Comparison of ENCODE assay signal across 26 cellular contexts in the genomic region with DNA sequence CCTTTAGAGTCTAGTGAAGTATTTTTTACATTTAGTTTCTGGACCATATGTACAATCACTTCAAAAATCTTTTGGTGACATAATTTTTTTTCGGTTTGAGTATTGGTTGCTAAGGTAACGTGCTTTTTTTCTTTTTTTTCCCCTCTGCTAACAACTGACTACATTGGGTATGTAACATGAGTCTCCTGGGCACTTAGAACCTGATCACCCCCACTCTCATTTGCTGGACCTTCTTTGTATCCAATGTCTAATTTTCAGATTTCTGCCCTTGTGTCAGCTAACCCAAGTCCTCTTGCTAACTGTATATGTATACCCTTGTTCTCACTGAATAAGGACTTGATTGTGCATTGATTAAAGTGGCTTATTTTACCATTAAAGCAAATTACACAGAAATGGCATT.
"Had no signal": no experiment of that assay in that cellular context is flagged by ENCODE, and none has a peak within 500 bp of the region (broad histone marks: within the 10 kb centered on the region; RNA-seq: fewer than 3 reads in every experiment).

No MANE protein-coding gene starts in this region.

- H3K27me3 ChIP-seq: ascending aorta, breast epithelium, Peyer's patch, SJSA1 had no signal

- H3K4me1 ChIP-seq: ascending aorta, breast epithelium, Peyer's patch, SJSA1 had no signal

- H3K36me3 ChIP-seq: ascending aorta, breast epithelium, Peyer's patch, SJSA1 had no signal

- ATAC-seq: activated CD8-positive, alpha-beta T cell treated with anti-CD3 and anti-CD28 coated beads, Interleukin-2, amount 10 ng/mL, durations not matched to agents 7 days and 5 days; PC-3 had no signal

- DNase-seq: activated CD4-positive, alpha-beta T cell treated with anti-CD3 and anti-CD28 coated beads, Interleukin-2, amount 10 ng/mL, durations not matched to agents 7 days and 5 days; activated CD4-positive, alpha-beta T cell treated with anti-CD3 and anti-CD28 coated beads, Interleukin-2, amount 50 U/mL, for 48 hours; activated CD8-positive, alpha-beta T cell treated with anti-CD3 and anti-CD28 coated beads, Interleukin-2, amount 10 ng/mL, durations not matched to agents 7 days and 5 days; activated gamma-delta T cell; activated naive CD4-positive, alpha-beta T cell treated with Interleukin-2 at 50 U/mL for 16 hours; activated naive CD8-positive, alpha-beta T cell treated with anti-CD3 and anti-CD28 coated beads, Interleukin-2, amount 10 ng/mL, durations not matched to agents 7 days and 5 days; activated T-cell treated with anti-CD3 and anti-CD28 coated beads, Interleukin-2, amount 50 U/mL, for 24 hours; amygdala; Kasumi-1; KG1; MM.1S; MV-4-11; NCI-H1092; NCI-H1436 treated with DMSO at 0.1 percent for 48 hours; NCI-H2029; NCI-H2107; NCI-H510A; NCI-H774; PC-3; Peyer's patch; RPMI8226; SHP77 treated with DMSO at 0.1 percent for 48 hours; SK-N-SH had no signal

- H3K27ac ChIP-seq: ascending aorta, breast epithelium, Peyer's patch, SJSA1 had no signal

- H3K4me3 ChIP-seq: ascending aorta, breast epithelium, Peyer's patch, SJSA1 had no signal

- H3K9me3 ChIP-seq: ascending aorta, breast epithelium, Peyer's patch, SJSA1, SK-N-SH had no signal
